In the genomic region with DNA sequence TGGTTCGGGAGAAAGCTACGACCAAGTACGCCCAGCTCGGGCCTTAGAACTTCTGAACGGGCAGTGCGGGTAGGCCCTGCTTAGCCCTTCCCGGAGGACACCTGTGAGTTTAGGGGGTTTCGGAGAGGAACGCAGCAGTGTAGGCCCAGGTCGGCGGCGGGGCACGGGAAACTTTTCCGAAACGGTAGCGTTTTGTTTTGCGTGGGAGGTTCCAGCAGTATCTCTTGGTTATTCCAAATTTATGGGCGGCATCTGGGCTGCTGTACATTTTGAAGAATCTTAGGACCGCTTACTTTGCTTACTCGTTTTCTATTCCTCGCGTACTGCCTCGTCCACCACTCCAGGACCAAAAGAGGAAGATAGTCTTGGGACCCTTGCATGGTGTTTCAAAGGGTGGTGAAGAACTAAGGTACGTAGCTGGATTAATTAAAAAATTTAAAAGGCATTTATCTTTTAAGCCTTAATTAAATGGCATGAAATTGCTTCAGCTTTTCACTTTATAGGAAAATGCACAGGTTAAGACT, we compare ENCODE assay signal across 8 cellular contexts. TPM values are rescaled to one million over a fixed set of nuclear protein-coding genes. Genes with fewer than 3 reads are reported as not detected.
A peak's percentile ranks its signal among the peaks of the same experiment; 100 is the strongest.
DNase-seq lines count a peak whose midpoint lies in the region; ATAC-seq and TF ChIP-seq lines count a peak whose summit lies in the region.

No MANE protein-coding gene starts in this region.

- CTCF ChIA-PET in AG04450 (lab: Charles Lee): interaction anchor here (0.9 to 1.2 kb wide), 2 partner anchors 470 to 480 kb away, joined by 3 to 4 read pairs; no protein-coding TSS in a partner anchor

- POLR2A ChIA-PET in AG04450 (lab: Yijun Ruan, JAX): interaction anchor here (0.6 to 1.6 kb wide), 3 partner anchors 8 to 99 kb away, joined by 3 to 10 read pairs (median 5); a partner anchor contains a TSS

- H3K4me3 ChIP-seq in AG04450 (ENCODE audit: low read depth, low read length) (peak overlapping the region; percentile 90), astrocyte of the spinal cord (ENCODE audit: low read depth, low read length) (peak overlapping the region; percentile 96), thyroid gland (replicated peaks in 1 of 3) (peak overlapping the region; percentile 68 to 98 (median 88))

- H3K27me3 ChIP-seq in AG04450 (ENCODE audit: control insufficient read depth, insufficient read depth, low read length) (no peaks in the 10 kb centered on the region), thyroid gland (no peaks in the 10 kb centered on the region)

- ATAC-seq in GM19452 (IDR thresholded peaks at IDR 0.05; ENCODE audit: unreplicated experiment) (peak; percentile 41), left colon (peak; percentile 80)

- H3K9me3 ChIP-seq in AG04450 (ENCODE audit: control insufficient read depth, insufficient read depth, low read length): peaks cover 7% of the 10 kb centered on the region
- no peaks in the 10 kb centered on the region for H3K9me3 ChIP-seq in thyroid gland

- H3K36me3 ChIP-seq in thyroid gland: no peaks in the 10 kb centered on the region

- intact Hi-C loops in left colon (cut with DNase I, micrococcal nuclease): no loop called here
- intact Hi-C loops in thyroid gland (cut with DNase I): no loop called here

- TF ChIP-seq EP300 in Ishikawa (IDR thresholded peaks at IDR 0.05; ENCODE audit: borderline replicate concordance): no peak

- in situ Hi-C loops in astrocyte of the spinal cord (cut with HindIII; ENCODE audit: low sequenced_read_pairs): no loop called here

- WGBS in thyroid gland, 2 donors: 0% methylated on average over 24 of the region's 24 CpGs

- no peak for TF ChIP-seq RAD21 in Ishikawa (IDR thresholded peaks at IDR 0.05; ENCODE audit: low read depth)

- no peak for TF ChIP-seq POLR2A in thyroid gland (IDR thresholded peaks at IDR 0.05)

- TF ChIP-seq CTCF in AG04450 (IDR thresholded peaks at IDR 0.05; ENCODE audit: low read depth, low read length) (no peak), astrocyte of the spinal cord (IDR thresholded peaks at IDR 0.05; ENCODE audit: low read depth, low read length) (no peak), thyroid gland (IDR thresholded peaks at IDR 0.05) (no peak)

- peak overlapping the region; percentile 90 for H3K27ac ChIP-seq in AG04450 (ENCODE audit: low read depth, low read length)
- H3K27ac ChIP-seq in thyroid gland: peak overlapping the region; percentile 85 to 92 (median 89)

- peaks cover 11 to 15% of the 10 kb centered on the region in 2 donors for H3K4me1 ChIP-seq in thyroid gland

- DNase-seq in AG04450 (ENCODE audit: low read depth, low spot score) (no peak), astrocyte of the spinal cord (ENCODE audit: low read depth, low spot score) (no peak), left colon (no peak), thyroid gland (no peak), SW480 (ENCODE audit: low spot score) (no peak)
- DNase-seq in stimulated activated naive CD4-positive, alpha-beta T cell (lab: John Stamatoyannopoulos, UW): no peak

TF ChIP-seq in Ishikawa, 13 proteins besides CTCF, POLR2A, EP300 and RAD21:
- TF ChIP-seq, protein P1, sequence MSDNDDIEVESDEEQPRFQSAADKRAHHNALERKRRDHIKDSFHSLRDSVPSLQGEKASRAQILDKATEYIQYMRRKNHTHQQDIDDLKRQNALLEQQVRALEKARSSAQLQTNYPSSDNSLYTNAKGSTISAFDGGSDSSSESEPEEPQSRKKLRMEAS (IDR thresholded peaks at IDR 0.05): no peak; the same call in 1 of the 2 replicates
- TF ChIP-seq EGR1 (IDR thresholded peaks at IDR 0.05): peak; percentile 43; the same call in 1 of the 2 replicates
- 0 out of 2 replicates have a peak, but pooled peaks have one; percentile 33 for TF ChIP-seq TAF1 (IDR thresholded peaks at IDR 0.05; ENCODE audit: low read depth)
- no peak for TF ChIP-seq CEBPB (IDR thresholded peaks at IDR 0.05)
TF ChIP-seq in Ishikawa: peak in this region for 2.

RNA-seq across cellular contexts. Expression of a gene that starts 0.5 kb away (rescaled TPM):
- polyA plus RNA-seq in AG04450 (2011; rRNA removed): 36.3 and 48.6 TPM in 2 replicates
- 35.2 and 53.5 TPM in 2 replicates for polyA minus RNA-seq in AG04450 (2011; rRNA and poly(A)+ RNA removed)
- total RNA-seq in left colon (10 to 100 TPM; 60.3 to 67.6 TPM), thyroid gland (100 to 1,000 TPM in 1 of 4 donors, 10 to 100 TPM in 3; 83.6 to 116 (median 95.7) TPM)
